11 cellular contexts compared by ENCODE assay signal in genomic region chr18:76518073-76518472, GRCh38. TPM values are rescaled to one million over a fixed set of nuclear protein-coding genes. Genes with fewer than 3 reads are reported as not detected.
A peak's percentile ranks its signal among the peaks of the same experiment; 100 is the strongest.
DNase-seq lines count a peak whose midpoint lies in the region; ATAC-seq, FAIRE-seq and TF ChIP-seq lines count a peak whose summit lies in the region.
"Had no signal": no experiment of that assay in that cellular context is flagged by ENCODE, and none has a peak within 500 bp of the region (broad histone marks: within the 10 kb centered on the region; RNA-seq: fewer than 3 reads in every experiment).

No MANE protein-coding gene starts in this region.

- intact Hi-C loops in heart right ventricle (cut with DNase I): no loop called here
- intact Hi-C loops in cardiac septum (cut with DNase I): no loop called here
- intact Hi-C loops in lower lobe of right lung (cut with DNase I): no loop called here

- 52 to 62% methylated on average over 5 of the region's 5 CpGs for WGBS in heart right ventricle, 2 donors
- 39 to 54% methylated on average over 5 of the region's 5 CpGs for WGBS in upper lobe of left lung, 2 donors

- H3K9me3 ChIP-seq in heart right ventricle: no peaks in the 10 kb centered on the region
- H3K9me3 ChIP-seq in lower lobe of right lung: no peaks in the 10 kb centered on the region
- H3K9me3 ChIP-seq in upper lobe of left lung: no peaks in the 10 kb centered on the region

- TF ChIP-seq POLR2A in upper lobe of left lung (IDR thresholded peaks at IDR 0.05): no peak
- TF ChIP-seq POLR2A in H54 (IDR thresholded peaks at IDR 0.05; ENCODE audit: low read depth, low read length): no peak

- no peak overlapping the region for H3K27ac Mint-ChIP-seq in activated naive CD8-positive, alpha-beta T cell treated with anti-CD3 and anti-CD28 coated beads, Interleukin-2, amount 50 U/mL, for 24 hours

- H3K36me3 Mint-ChIP-seq in activated naive CD8-positive, alpha-beta T cell treated with anti-CD3 and anti-CD28 coated beads, Interleukin-2, amount 50 U/mL, for 24 hours (ENCODE audit: low read depth): no peaks in the 10 kb centered on the region

- no peak for FAIRE-seq in H54 (lab: Jason Lieb, UNC)

- TF ChIP-seq EP300 in upper lobe of left lung (IDR thresholded peaks at IDR 0.05): no peak

- H3K4me1 ChIP-seq in heart right ventricle (peaks cover 0 to 11% (median 0%) of the 10 kb centered on the region in 9 donors), lower lobe of right lung (no peaks in the 10 kb centered on the region), upper lobe of left lung (peaks cover 0 to 11% (median 0%) of the 10 kb centered on the region in 4 donors)

- no peak for DNase-seq in heart right ventricle
- DNase-seq in cardiac septum (ENCODE audit: low spot score): no peak
- DNase-seq in activated naive CD8-positive, alpha-beta T cell treated with anti-CD3 and anti-CD28 coated beads, Interleukin-2, amount 50 U/mL, for 24 hours: no peak
- no peak for DNase-seq in lower lobe of right lung
- DNase-seq in upper lobe of left lung: no peak
- DNase-seq in H54 (ENCODE audit: insufficient read length, low spot score): no peak
- no peak for DNase-seq in stimulated activated CD4-positive, alpha-beta T cell treated with anti-CD3 and anti-CD28 coated beads, Interleukin-4, amount 100 ng/mL, for 1 hour
- no peak for DNase-seq in activated CD4-positive, alpha-beta T cell treated with anti-CD3 and anti-CD28 coated beads, Interleukin-2, amount 50 U/mL, for 48 hours
- DNase-seq: DND-41; PC-3; stimulated activated CD4-positive, alpha-beta T cell treated with anti-CD3 and anti-CD28 coated beads, Interleukin-12 subunit alpha, Interleukin-12 subunit beta, amount 100 ng/mL, for 4 hours had no signal

- H3K27me3 ChIP-seq in heart right ventricle (peaks cover 0 to 42% (median 19%) of the 10 kb centered on the region in 7 donors), lower lobe of right lung (ENCODE audit: low read depth) (peaks cover 5% of the 10 kb centered on the region), upper lobe of left lung (no peaks in the 10 kb centered on the region)

- no peaks in the 10 kb centered on the region for H3K9me3 Mint-ChIP-seq in activated naive CD8-positive, alpha-beta T cell treated with anti-CD3 and anti-CD28 coated beads, Interleukin-2, amount 50 U/mL, for 24 hours

- H3K4me3 Mint-ChIP-seq in activated naive CD8-positive, alpha-beta T cell treated with anti-CD3 and anti-CD28 coated beads, Interleukin-2, amount 50 U/mL, for 24 hours: peak overlapping the region; percentile 72

- H3K27me3 Mint-ChIP-seq in activated naive CD8-positive, alpha-beta T cell treated with anti-CD3 and anti-CD28 coated beads, Interleukin-2, amount 50 U/mL, for 24 hours: peaks cover 41% of the 10 kb centered on the region

- no peak for TF ChIP-seq CTCF in heart right ventricle (IDR thresholded peaks at IDR 0.05)
- TF ChIP-seq CTCF in lower lobe of right lung (IDR thresholded peaks at IDR 0.05): no peak
- TF ChIP-seq CTCF in upper lobe of left lung (IDR thresholded peaks at IDR 0.05): no peak

- ATAC-seq in heart right ventricle (no peak), lower lobe of right lung (no peak), upper lobe of left lung (ENCODE audit: low FRiP score in 2 of 2) (no peak)
- no peak for ATAC-seq in activated naive CD8-positive, alpha-beta T cell treated with anti-CD3 and anti-CD28 coated beads, Interleukin-2, amount 50 U/mL, for 24 hours
- ATAC-seq: PC-3 had no signal

- H3K4me1 Mint-ChIP-seq in activated naive CD8-positive, alpha-beta T cell treated with anti-CD3 and anti-CD28 coated beads, Interleukin-2, amount 50 U/mL, for 24 hours: peaks cover 20% of the 10 kb centered on the region

- H3K27ac ChIP-seq in heart right ventricle (peak overlapping the region in 3 of 10 donors; percentile 16 to 51 (median 48)), lower lobe of right lung (no peak overlapping the region), upper lobe of left lung (no peak overlapping the region)

- H3K36me3 ChIP-seq in heart right ventricle (no peaks in the 10 kb centered on the region), lower lobe of right lung (no peaks in the 10 kb centered on the region), upper lobe of left lung (no peaks in the 10 kb centered on the region)

- H3K4me3 ChIP-seq in heart right ventricle (peak overlapping the region in 8 of 10 donors; percentile 16 to 51 (median 40)), lower lobe of right lung (peak overlapping the region; percentile 40), upper lobe of left lung (peak overlapping the region in 3 of 4 donors; percentile 9 to 38 (median 35))

RNA-seq across cellular contexts. Expression of gene ZNF516, which starts 23.0 kb away (rescaled TPM):
- 10 to 100 TPM; 13.4 to 24.8 (median 19.0) TPM for total RNA-seq in heart right ventricle
- polyA plus RNA-seq in heart right ventricle: 1 to 10 TPM; 2.6 to 8.2 TPM
- 14.7 TPM for total RNA-seq in cardiac septum
- total RNA-seq in lower lobe of right lung: 28.8 TPM
- total RNA-seq in upper lobe of left lung: 10 to 100 TPM; 21.9 to 44.3 (median 36.5) TPM
